In genomic region chr6:125099211-125100017, GRCh38 we compare ENCODE assay signal across 1 cellular context.
TF ChIP-seq lines count a peak whose summit lies in the region.

No MANE protein-coding gene starts in this region.

TF ChIP-seq in HepG2, 621 proteins besides CTCF, POLR2A, EP300 and RAD21 (continued from another document):
- peak; percentile 32; the same call in 1 of the 2 replicates for TF ChIP-seq ZNF687 (CRISPR knock-in tag; IDR thresholded peaks at IDR 0.05)
- TF ChIP-seq ZBTB40 (IDR thresholded peaks at IDR 0.05), result no peak
- TF ChIP-seq ZBTB40 (CRISPR knock-in tag; IDR thresholded peaks at IDR 0.05), result no peak
- no peak for TF ChIP-seq LBX2 (CRISPR knock-in tag; IDR thresholded peaks at IDR 0.05; ENCODE audit: borderline replicate concordance)
- TF ChIP-seq ZNF800 (CRISPR knock-in tag; IDR thresholded peaks at IDR 0.05), result peak; percentile 67; the same call in 1 of the 2 replicates
- TF ChIP-seq ZNF333 (CRISPR knock-in tag; IDR thresholded peaks at IDR 0.05; ENCODE audit: borderline replicate concordance), result no peak
- TF ChIP-seq ZNF552 (CRISPR knock-in tag; IDR thresholded peaks at IDR 0.05; ENCODE audit: borderline replicate concordance), result no peak
- TF ChIP-seq ZSCAN5A (CRISPR knock-in tag; IDR thresholded peaks at IDR 0.05; ENCODE audit: borderline replicate concordance), result no peak
- TF ChIP-seq ZNF143 (CRISPR knock-in tag; IDR thresholded peaks at IDR 0.05), result no peak
- no peak for TF ChIP-seq ZC3H4 (CRISPR knock-in tag; IDR thresholded peaks at IDR 0.05; ENCODE audit: borderline replicate concordance)
- no peak for TF ChIP-seq RFX1 (IDR thresholded peaks at IDR 0.05)
- TF ChIP-seq ZNF547 (CRISPR knock-in tag; IDR thresholded peaks at IDR 0.05), result no peak
- peak; percentile 27; the same call in 1 of the 2 replicates for TF ChIP-seq GABPB1 (CRISPR knock-in tag; IDR thresholded peaks at IDR 0.05)
- peak; percentile 46 for TF ChIP-seq HNRNPLL (IDR thresholded peaks at IDR 0.05; ENCODE audit: low read depth, low read length, poor library complexity, severe bottlenecking)
- 0 out of 2 replicates have a peak, but pooled peaks have one; percentile 45 for TF ChIP-seq ZNF263 (CRISPR knock-in tag; IDR thresholded peaks at IDR 0.05)
- 0 out of 2 replicates have a peak, but pooled peaks have one; percentile 31 for TF ChIP-seq KDM2A (CRISPR knock-in tag; IDR thresholded peaks at IDR 0.05; ENCODE audit: borderline replicate concordance, low read depth)
- peak; percentile 55; the same call in 1 of the 2 replicates for TF ChIP-seq PATZ1 (CRISPR knock-in tag; IDR thresholded peaks at IDR 0.05)
